In the genomic region with DNA sequence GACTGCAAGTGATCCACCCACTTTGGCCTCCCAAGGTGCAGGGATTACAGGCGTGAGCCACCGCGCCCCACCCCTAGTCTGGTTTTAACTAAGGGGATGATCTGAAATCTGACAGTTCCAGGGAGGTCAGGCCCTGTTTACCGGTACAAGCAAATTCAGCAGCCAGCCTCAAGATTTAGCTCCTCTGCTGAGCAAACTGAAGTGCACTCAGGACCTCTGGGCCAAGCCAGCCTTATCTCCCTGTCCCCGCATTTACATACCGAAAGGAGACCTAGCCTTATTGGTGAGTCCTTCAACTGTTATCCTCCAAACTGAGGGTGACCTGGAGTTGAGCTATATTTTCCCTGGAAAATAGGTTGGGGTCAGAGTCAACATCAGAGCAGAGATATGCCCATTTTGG, we compare ENCODE assay signal across 13 cellular contexts. TPM values are rescaled to one million over a fixed set of nuclear protein-coding genes. Genes with fewer than 3 reads are reported as not detected.
DNase-seq lines count a peak whose midpoint lies in the region; ATAC-seq and TF ChIP-seq lines count a peak whose summit lies in the region.
"Had no signal": no experiment of that assay in that cellular context is flagged by ENCODE, and none has a peak within 500 bp of the region (broad histone marks: within the 10 kb centered on the region; RNA-seq: fewer than 3 reads in every experiment).

No MANE protein-coding gene starts in this region.

- H3K4me3 Mint-ChIP-seq in brain = peak overlapping the region; percentile 95 to 98 (median 98)
- peak overlapping the region; percentile 97 for H3K4me3 Mint-ChIP-seq in natural killer cell

- H3K36me3 ChIP-seq in BLaER1 treated with 17β-estradiol and CSF1 and Interleukin-3, amounts not matched to agents 10 nM and 100 nM = peaks cover 3 to 11% (median 8%) of the 10 kb centered on the region in 11 experiments; a peak in 14 of 22 replicates
- H3K36me3 ChIP-seq in HUES6 (ENCODE audit: control insufficient read depth, insufficient read depth, low read length) (peaks cover 13% of the 10 kb centered on the region), H7 (replicated peaks; ENCODE audit: control insufficient read depth, insufficient read depth, low read length) (peaks cover 10% of the 10 kb centered on the region)
- H3K36me3 ChIP-seq: uterus had no signal

- H3K36me3 Mint-ChIP-seq in brain (peaks cover 6% of the 10 kb centered on the region), natural killer cell (no peaks in the 10 kb centered on the region)

- H3K9ac ChIP-seq in BLaER1 treated with 17β-estradiol and CSF1 and Interleukin-3, amounts not matched to agents 10 nM and 100 nM = no peak overlapping the region; a peak in 1 of 22 replicates
- no peak overlapping the region for H3K9ac ChIP-seq in HUES6 (ENCODE audit: low read length)

- TF ChIP-seq CTCF in brain (conservative IDR thresholded peaks at IDR 0.05) = no peak
- TF ChIP-seq CTCF in natural killer cell (IDR thresholded peaks at IDR 0.05) = no peak

- intact Hi-C loops in natural killer cell (cut with micrococcal nuclease) = no loop called here

- H3K4me3 ChIP-seq in BLaER1 treated with 17β-estradiol and CSF1 and Interleukin-3, amounts not matched to agents 10 nM and 100 nM = peak overlapping the region in 8 of 10 experiments; percentile 65 to 92 (median 76); a peak in 8 of 20 replicates
- peak overlapping the region; percentile 88 for H3K4me3 ChIP-seq in HUES6 (ENCODE audit: low read depth, low read length)
- no peak overlapping the region for H3K4me3 ChIP-seq in H7 (ENCODE audit: insufficient read depth, low read depth, low read length)

- peaks cover 0 to 12% (median 0%) of the 10 kb centered on the region in 11 experiments; a peak in 2 of 22 replicates for H4K20me1 ChIP-seq in BLaER1 treated with 17β-estradiol and CSF1 and Interleukin-3, amounts not matched to agents 10 nM and 100 nM

- peak overlapping the region; percentile 83 to 98 (median 94); a peak in 21 of 22 replicates for H3K4me2 ChIP-seq in BLaER1 treated with 17β-estradiol and CSF1 and Interleukin-3, amounts not matched to agents 10 nM and 100 nM

- H3K4me1 ChIP-seq in BLaER1 treated with 17β-estradiol and CSF1 and Interleukin-3, amounts not matched to agents 10 nM and 100 nM = peaks cover 18 to 46% (median 35%) of the 10 kb centered on the region in 10 experiments
- peaks cover 24% of the 10 kb centered on the region for H3K4me1 ChIP-seq in HUES6 (ENCODE audit: control insufficient read depth, insufficient read depth, low read length)

- ATAC-seq in natural killer cell (no peak), HG03108 (IDR thresholded peaks at IDR 0.05; ENCODE audit: unreplicated experiment) (no peak)

- H3K27me3 ChIP-seq in BLaER1 treated with 17β-estradiol and CSF1 and Interleukin-3, amounts not matched to agents 10 nM and 100 nM = no peaks in the 10 kb centered on the region; a peak in 3 of 22 replicates
- H3K27me3 ChIP-seq in HUES6 (ENCODE audit: control insufficient read depth, insufficient read depth, low read length) (no peaks in the 10 kb centered on the region), H7 (ENCODE audit: control insufficient read depth, insufficient read depth, low read length) (no peaks in the 10 kb centered on the region)
- H3K27me3 ChIP-seq: uterus had no signal

- H3K9me3 Mint-ChIP-seq in brain (no peaks in the 10 kb centered on the region), natural killer cell (no peaks in the 10 kb centered on the region)

- no peak overlapping the region for H3K27ac ChIP-seq in BLaER1 treated with 17β-estradiol and CSF1 and Interleukin-3, amounts not matched to agents 10 nM and 100 nM
- H3K27ac ChIP-seq in HUES6 (ENCODE audit: low read depth, low read length) = no peak overlapping the region

- H3K27ac Mint-ChIP-seq in brain (peak overlapping the region in 2 of 5 experiments; percentile 74 to 93), natural killer cell (peak overlapping the region; percentile 88 to 96)

- H3K27me3 Mint-ChIP-seq in brain = peaks cover 63% of the 10 kb centered on the region
- peaks cover 21 to 31% of the 10 kb centered on the region in 2 donors for H3K27me3 Mint-ChIP-seq in natural killer cell (ENCODE audit: low read depth in 2 of 2)

- H3K9me3 ChIP-seq in BLaER1 treated with 17β-estradiol and CSF1 and Interleukin-3, amounts not matched to agents 10 nM and 100 nM (replicated peaks in 1 of 11) = no peaks in the 10 kb centered on the region
- no peaks in the 10 kb centered on the region for H3K9me3 ChIP-seq in HUES6 (ENCODE audit: control insufficient read depth, insufficient read depth, low read depth, low read length)
- H3K9me3 ChIP-seq: uterus had no signal

- no peak for DNase-seq in natural killer cell
- DNase-seq in HUDEP-2 (lab: John Stamatoyannopoulos, UW; ENCODE audit: unreplicated experiment in 76 of 76) = no peak
- DNase-seq in H7 = no peak
- no peak for DNase-seq in activated CD4-positive, CD25-positive, alpha-beta regulatory T cell treated with anti-CD3 and anti-CD28 coated beads, Interleukin-2, amount 50 U/mL, for 72 hours
- DNase-seq: DMS53 had no signal

- H3K4me1 Mint-ChIP-seq in brain = peaks cover 23% of the 10 kb centered on the region
- H3K4me1 Mint-ChIP-seq in natural killer cell = peaks cover 41 to 42% of the 10 kb centered on the region in 2 donors

RNA-seq across cellular contexts. Expression of a gene that starts 0.8 kb away (rescaled TPM):
- 36.2 TPM for polyA plus RNA-seq in brain (ENCODE audit: insufficient read depth, low read depth, low replicate concordance)
- 10 to 100 TPM; 29.7 to 39.3 (median 30.2) TPM for total RNA-seq in natural killer cell
- total RNA-seq in H7 (2014; rRNA removed; shearing (Covaris generic)) = 28.4 and 29.6 TPM in 2 replicates

RNA-seq across cellular contexts. Expression of a gene that starts 8.2 kb away (rescaled TPM):
- polyA plus RNA-seq in brain (ENCODE audit: insufficient read depth, low read depth, low replicate concordance) = 410 TPM
- total RNA-seq in natural killer cell = 10 to 100 TPM; 79.5 to 97.9 (median 92.8) TPM
- total RNA-seq in H7 (2014; rRNA removed; shearing (Covaris generic)) = 218 and 306 TPM in 2 replicates

RNA-seq across cellular contexts. Expression of a gene that starts 46.9 kb away (rescaled TPM):
- polyA plus RNA-seq in brain (ENCODE audit: insufficient read depth, low read depth, low replicate concordance) = not detected
- not detected for total RNA-seq in natural killer cell
- not detected in 2 replicates for total RNA-seq in H7 (2014; rRNA removed; shearing (Covaris generic))
- total RNA-seq: mesenteric fat pad; T-helper 1 cell treated with Interleukin-12 subunit alpha and Interleukin-12 subunit beta and Interleukin-4 antibody, amounts not matched to agents 30 ng/mL and 1 ng/mL, for 36 hours had no signal
- polyA plus RNA-seq: adipose tissue had no signal
